23 cellular contexts compared by ENCODE assay signal in the genomic region with DNA sequence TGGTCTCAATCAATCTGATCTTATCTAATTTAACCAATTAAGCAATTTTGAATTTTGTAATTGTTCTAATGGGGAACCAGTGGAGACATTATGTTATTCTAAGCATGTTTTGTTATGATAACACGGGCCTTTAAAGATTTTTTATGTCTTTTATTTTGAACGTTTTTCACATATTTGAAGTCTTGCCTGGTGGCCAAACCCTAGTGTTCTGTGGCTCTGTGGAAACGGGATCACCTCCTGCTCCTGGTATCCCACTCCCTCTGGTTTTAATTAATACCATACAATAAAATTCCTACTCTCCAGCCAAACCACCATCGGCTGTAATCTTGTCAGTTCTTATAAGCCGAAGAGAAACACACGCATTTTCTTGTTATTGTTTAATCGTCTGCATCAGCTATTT. TPM values are rescaled to one million over a fixed set of nuclear protein-coding genes. Genes with fewer than 3 reads are reported as not detected.
A peak's percentile ranks its signal among the peaks of the same experiment; 100 is the strongest.
DNase-seq lines count a peak whose midpoint lies in the region; ATAC-seq, FAIRE-seq and TF ChIP-seq lines count a peak whose summit lies in the region.
"Had no signal": no experiment of that assay in that cellular context is flagged by ENCODE, and none has a peak within 500 bp of the region (broad histone marks: within the 10 kb centered on the region; RNA-seq: fewer than 3 reads in every experiment).

No MANE protein-coding gene starts in this region.

- no peaks in the 10 kb centered on the region for H3K9me3 ChIP-seq in MG63
- H3K9me3 ChIP-seq: BLaER1 treated with 17β-estradiol and CSF1 and Interleukin-3, amounts not matched to agents 10 nM and 100 nM; HAP-1; SJSA1 had no signal

- peak; percentile 99 for FAIRE-seq in endometrium (lab: Jason Lieb, UNC)
- FAIRE-seq: G401.6, RCC 7860 had no signal

- H3K4me3 ChIP-seq in AG10803 (ENCODE audit: low read length) (no peak overlapping the region), HFF-Myc (replicated peaks; ENCODE audit: low read depth, low read length) (no peak overlapping the region), fibroblast of villous mesenchyme (ENCODE audit: low read depth, low read length) (no peak overlapping the region), MG63 (no peak overlapping the region)
- H3K4me3 ChIP-seq: BLaER1 treated with 17β-estradiol and CSF1 and Interleukin-3, amounts not matched to agents 10 nM and 100 nM; GM23338; HAP-1; SJSA1 had no signal

- no peak for ATAC-seq in HG02798 (IDR thresholded peaks at IDR 0.05; ENCODE audit: poor library complexity, unreplicated experiment)
- ATAC-seq in GM21825 (IDR thresholded peaks at IDR 0.05; ENCODE audit: unreplicated experiment), result no peak
- ATAC-seq: GM23338, Right ventricle myocardium inferior had no signal

- no peaks in the 10 kb centered on the region for H3K27me3 ChIP-seq in MG63
- H3K27me3 ChIP-seq: BLaER1 treated with 17β-estradiol and CSF1 and Interleukin-3, amounts not matched to agents 10 nM and 100 nM had no signal

- no peak for TF ChIP-seq CTCF in AG10803 (conservative IDR thresholded peaks at IDR 0.05; ENCODE audit: low read length)
- TF ChIP-seq CTCF in HFF-Myc (IDR thresholded peaks at IDR 0.05; ENCODE audit: low read depth, low read length, missing control alignments), result no peak
- TF ChIP-seq CTCF in fibroblast of villous mesenchyme (IDR thresholded peaks at IDR 0.05; ENCODE audit: insufficient read depth, low read depth, low read length), result no peak

- DNase-seq in AG10803 (ENCODE audit: low read depth), result peak; percentile 84
- peak; percentile 27 for DNase-seq in HFF-Myc (ENCODE audit: extremely low read depth, low read depth)
- peak; percentile 77 for DNase-seq in fibroblast of villous mesenchyme (ENCODE audit: low read depth)
- no peak for DNase-seq in MG63
- DNase-seq in cerebellar cortex (ENCODE audit: low spot score), result no peak
- DNase-seq: Calu3; CD4-positive, alpha-beta memory T cell; DMS153; Karpas-422; NCI-H1694 treated with DMSO at 0.1 percent for 48 hours; NCI-H2081 treated with DMSO at 0.1 percent for 48 hours; NCI-H446; NCI-H526 had no signal

- no peaks in the 10 kb centered on the region for H3K36me3 ChIP-seq in MG63
- H3K36me3 ChIP-seq: BLaER1 treated with 17β-estradiol and CSF1 and Interleukin-3, amounts not matched to agents 10 nM and 100 nM; HAP-1; SJSA1 had no signal

RNA-seq across cellular contexts. Expression of gene LMO4, which starts 22.9 kb away (rescaled TPM):
- total RNA-seq in fibroblast of villous mesenchyme, result 44.1 and 70.8 TPM in 2 replicates
- 41.3 and 57.4 TPM in 2 replicates for total RNA-seq in MG63 (2014; rRNA removed; shearing (Covaris generic); ENCODE audit: low replicate concordance)

Comparison
In these comparisons a context has a peak if more than half of its experiments do, and no peak if none do; other contexts are left out.
1. DNase-seq: peak in AG10803 (single experiment), HFF-Myc (single experiment) and fibroblast of villous mesenchyme (single experiment); none in MG63 (single experiment) and cerebellar cortex (single experiment).